ENCODE assay signal across 9 cellular contexts in the genomic region with DNA sequence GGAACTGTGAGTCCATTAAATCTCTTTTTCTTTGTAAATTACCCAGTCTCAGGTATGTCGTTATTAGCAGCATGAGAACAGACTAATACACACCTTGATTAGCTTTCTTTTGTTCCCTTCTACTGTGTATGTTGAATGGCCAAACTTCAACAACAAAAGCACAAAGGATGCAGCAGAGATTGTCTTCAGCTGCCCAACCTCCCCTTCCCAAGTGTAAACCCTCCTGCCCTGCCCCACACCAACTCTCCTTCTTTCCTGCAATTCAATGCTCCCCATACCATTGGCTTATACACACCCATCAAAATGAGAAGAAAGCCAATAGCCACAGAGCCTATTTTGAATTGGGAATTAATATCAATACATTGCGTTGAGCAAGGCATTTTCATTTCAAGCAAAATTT. TPM values are rescaled to one million over a fixed set of nuclear protein-coding genes. Genes with fewer than 3 reads are reported as not detected.
"Had no signal": no experiment of that assay in that cellular context is flagged by ENCODE, and none has a peak within 500 bp of the region (broad histone marks: within the 10 kb centered on the region; RNA-seq: fewer than 3 reads in every experiment).

No MANE protein-coding gene starts in this region.

- ATAC-seq: GM12878 had no signal

- DNase-seq: GDM1, GF-D8 had no signal

- H3K4me3 ChIP-seq: GM12878 had no signal

- FAIRE-seq: G401.6, GM12878, GM12891, GM12892, GM18507, GM19239 had no signal

RNA-seq across cellular contexts. Expression of a gene that starts 27.8 kb away (rescaled TPM):
- total RNA-seq: G401 had no signal
